Comparison of ENCODE assay signal across 17 cellular contexts in the genomic region with DNA sequence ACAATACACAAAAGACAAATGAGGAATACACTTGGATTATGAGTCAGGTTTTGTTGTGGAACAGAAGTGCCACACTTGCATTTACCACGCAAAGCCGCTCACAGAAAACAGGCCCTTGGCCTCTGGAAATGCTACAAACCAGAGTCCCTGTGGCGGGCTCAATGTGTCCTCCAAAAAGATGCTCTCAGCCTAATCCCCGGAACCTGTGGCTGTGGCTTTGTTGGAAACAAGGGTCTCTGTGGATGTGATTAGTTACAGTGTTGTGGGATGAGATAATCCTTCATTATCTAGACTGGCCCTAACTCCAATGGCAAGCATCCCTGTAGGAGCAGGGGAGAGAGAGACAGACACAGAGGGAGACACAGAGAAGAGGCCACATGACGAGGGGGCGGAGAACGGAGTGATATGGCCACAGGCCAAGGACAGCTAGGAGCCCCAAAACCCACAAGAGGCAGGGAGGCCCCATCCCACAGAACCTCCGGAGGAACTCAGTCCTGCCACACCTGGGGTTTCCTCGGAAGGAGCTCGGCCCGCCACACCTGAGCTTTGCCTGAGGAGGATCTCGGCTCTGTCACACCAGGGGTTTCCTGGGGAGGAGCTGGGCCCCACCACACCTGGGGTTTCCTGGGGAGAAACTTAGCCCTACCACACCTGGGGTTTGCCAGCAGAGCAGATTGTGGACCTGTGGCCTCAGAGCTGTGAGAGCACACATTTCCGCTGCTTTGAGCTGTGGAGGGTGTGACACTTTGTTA.
"Had no signal": no experiment of that assay in that cellular context is flagged by ENCODE, and none has a peak within 500 bp of the region (broad histone marks: within the 10 kb centered on the region; RNA-seq: fewer than 3 reads in every experiment).

No MANE protein-coding gene starts in this region.

- H3K27ac ChIP-seq: esophagus muscularis mucosa, neutrophil, right atrium auricular region had no signal

- DNase-seq: activated CD4-positive, alpha-beta T cell treated with anti-CD3 and anti-CD28 coated beads for 36 hours; activated CD8-positive, alpha-beta T cell treated with anti-CD3 and anti-CD28 coated beads for 36 hours; activated naive CD4-positive, alpha-beta T cell; activated naive CD8-positive, alpha-beta T cell treated with anti-CD3 and anti-CD28 coated beads, Interleukin-2, amount 10 ng/mL, durations not matched to agents 7 days and 5 days; islet precursor cell; midbrain; stimulated activated CD4-positive, alpha-beta T cell treated with anti-CD3 and anti-CD28 coated beads, Interleukin-15, amount 100 ng/mL, for 24 hours; stimulated activated CD4-positive, alpha-beta T cell treated with anti-CD3 and anti-CD28 coated beads, Interleukin-4, amount 100 ng/mL, for 1 hour; stimulated activated naive CD4-positive, alpha-beta T cell had no signal

- H3K4me3 ChIP-seq: esophagus muscularis mucosa, right atrium auricular region, skin epidermis, tibial nerve had no signal

- H3K4me1 ChIP-seq: esophagus muscularis mucosa, right atrium auricular region had no signal

- H3K4me1 Mint-ChIP-seq: activated CD4-positive, alpha-beta T cell treated with anti-CD3 and anti-CD28 coated beads for 36 hours; activated naive CD8-positive, alpha-beta T cell treated with anti-CD3 and anti-CD28 coated beads, Interleukin-2, amount 10 ng/mL, durations not matched to agents 7 days and 5 days had no signal

- H3K27me3 ChIP-seq: esophagus muscularis mucosa, neutrophil, right atrium auricular region, tibial nerve had no signal

- ATAC-seq: activated CD4-positive, alpha-beta T cell treated with anti-CD3 and anti-CD28 coated beads for 36 hours; activated CD8-positive, alpha-beta T cell treated with anti-CD3 and anti-CD28 coated beads for 36 hours had no signal

- H3K9me3 Mint-ChIP-seq: activated CD8-positive, alpha-beta T cell treated with anti-CD3 and anti-CD28 coated beads for 36 hours; activated naive CD8-positive, alpha-beta T cell treated with anti-CD3 and anti-CD28 coated beads, Interleukin-2, amount 10 ng/mL, durations not matched to agents 7 days and 5 days; activated T-helper 1 cell treated with anti-CD3 and anti-CD28 coated beads, Interleukin-12 subunit alpha, Interleukin-12 subunit beta, Interleukin-2, Interleukin-4 antibody, amounts not matched to agents 30 ng/mL and 10 ng/mL and 1 ng/mL, durations not matched to agents 14 hours and 24 hours and 36 hours; naive thymus-derived CD8-positive, alpha-beta T cell had no signal

- H3K4me3 Mint-ChIP-seq: activated CD4-positive, alpha-beta T cell treated with anti-CD3 and anti-CD28 coated beads for 36 hours; activated CD8-positive, alpha-beta T cell treated with anti-CD3 and anti-CD28 coated beads for 36 hours; activated naive CD8-positive, alpha-beta T cell treated with anti-CD3 and anti-CD28 coated beads, Interleukin-2, amount 10 ng/mL, durations not matched to agents 7 days and 5 days; activated T-helper 1 cell treated with anti-CD3 and anti-CD28 coated beads, Interleukin-12 subunit alpha, Interleukin-12 subunit beta, Interleukin-2, Interleukin-4 antibody, amounts not matched to agents 30 ng/mL and 10 ng/mL and 1 ng/mL, durations not matched to agents 14 hours and 24 hours and 36 hours; naive thymus-derived CD8-positive, alpha-beta T cell had no signal

- H3K9me3 ChIP-seq: esophagus muscularis mucosa, neutrophil, right atrium auricular region, tibial nerve had no signal

- H3K27me3 Mint-ChIP-seq: activated CD4-positive, alpha-beta T cell treated with anti-CD3 and anti-CD28 coated beads for 36 hours; activated CD8-positive, alpha-beta T cell treated with anti-CD3 and anti-CD28 coated beads for 36 hours; activated naive CD8-positive, alpha-beta T cell treated with anti-CD3 and anti-CD28 coated beads, Interleukin-2, amount 10 ng/mL, durations not matched to agents 7 days and 5 days; naive thymus-derived CD8-positive, alpha-beta T cell; progenitor cell of endocrine pancreas had no signal

- H3K27ac Mint-ChIP-seq: activated CD4-positive, alpha-beta T cell treated with anti-CD3 and anti-CD28 coated beads for 36 hours; activated CD8-positive, alpha-beta T cell treated with anti-CD3 and anti-CD28 coated beads for 36 hours; activated naive CD8-positive, alpha-beta T cell treated with anti-CD3 and anti-CD28 coated beads, Interleukin-2, amount 10 ng/mL, durations not matched to agents 7 days and 5 days; activated T-helper 1 cell treated with anti-CD3 and anti-CD28 coated beads, Interleukin-12 subunit alpha, Interleukin-12 subunit beta, Interleukin-2, Interleukin-4 antibody, amounts not matched to agents 30 ng/mL and 10 ng/mL and 1 ng/mL, durations not matched to agents 14 hours and 24 hours and 36 hours; naive thymus-derived CD8-positive, alpha-beta T cell; progenitor cell of endocrine pancreas had no signal
